ENCODE assay signal across 1 cellular context in genomic region chr5:139605887-139606286, GRCh38.
TF ChIP-seq lines count a peak whose summit lies in the region.

No MANE protein-coding gene starts in this region.

TF ChIP-seq in GM12878, 131 proteins besides CTCF, POLR2A, EP300 and RAD21:
- peak; percentile 32; the same call in 1 of the 2 replicates for TF ChIP-seq MLLT1 (IDR thresholded peaks at IDR 0.05)
- 0 out of 2 replicates have a peak, but pooled peaks have one; percentile 33 for TF ChIP-seq NBN (IDR thresholded peaks at IDR 0.05)
- peak; percentile 96 for TF ChIP-seq MEF2B (IDR thresholded peaks at IDR 0.05; ENCODE audit: partially characterized antibody, poor library complexity, severe bottlenecking)
- TF ChIP-seq ESRRA (IDR thresholded peaks at IDR 0.05; ENCODE audit: low read length) = no peak
- TF ChIP-seq MTA2 (IDR thresholded peaks at IDR 0.05; ENCODE audit: low read depth) = 0 out of 2 replicates have a peak, but pooled peaks have one; percentile 10
- TF ChIP-seq DPF2 (IDR thresholded peaks at IDR 0.05) = 0 out of 2 replicates have a peak, but pooled peaks have one; percentile 19
